ENCODE assay signal across 8 cellular contexts in genomic region chr9:112086627-112087026, GRCh38.
DNase-seq lines count a peak whose midpoint lies in the region; ATAC-seq and TF ChIP-seq lines count a peak whose summit lies in the region.

No MANE protein-coding gene starts in this region.

- no peak for TF ChIP-seq POLR2A in heart left ventricle (IDR thresholded peaks at IDR 0.05)
- no peak for TF ChIP-seq POLR2A in tibial nerve (IDR thresholded peaks at IDR 0.05)
- no peak for TF ChIP-seq POLR2A in GM18505 (IDR thresholded peaks at IDR 0.05; ENCODE audit: borderline replicate concordance, extremely low read depth, insufficient read depth, insufficient read length)

- H3K4me3 ChIP-seq in heart left ventricle = no peak overlapping the region
- no peak overlapping the region for H3K4me3 ChIP-seq in tibial nerve

- TF ChIP-seq CTCF in heart left ventricle (IDR thresholded peaks at IDR 0.05) = peak in 11 of 12 donors; percentile 37 to 70 (median 64)
- peak in 4 of 5 experiments; percentile 28 to 41 (median 34) for TF ChIP-seq CTCF in tibial nerve (IDR thresholded peaks at IDR 0.05)

- intact Hi-C loops in heart left ventricle (cut with DNase I) (loop anchor here in 6 of 10 donors (2.0 to 10.0 kb wide), 3 partner anchors 274 to 618 kb away; no protein-coding TSS in a partner anchor), Right ventricle myocardium inferior (cut with DNase I) (no loop called here), posterior cingulate gyrus (cut with DNase I) (loop anchor here (2.0 kb wide), 1 partner anchor 274 kb away; no protein-coding TSS in a partner anchor)

- H3K4me1 ChIP-seq in heart left ventricle (peaks cover 0 to 1% (median 0%) of the 10 kb centered on the region in 12 donors), tibial nerve (no peaks in the 10 kb centered on the region)

- WGBS in heart left ventricle, 4 donors = 74 to 86% (median 77%) methylated on average over 2 of the region's 2 CpGs
- 59 to 60% methylated on average over 2 of the region's 2 CpGs for WGBS in tibial nerve, 2 donors

- H3K36me3 ChIP-seq in heart left ventricle (peaks cover 0 to 17% (median 0%) of the 10 kb centered on the region in 9 donors), tibial nerve (no peaks in the 10 kb centered on the region)

- ATAC-seq in heart left ventricle = no peak
- ATAC-seq in Right ventricle myocardium inferior = no peak
- no peak for ATAC-seq in GM18505 (IDR thresholded peaks at IDR 0.05; ENCODE audit: unreplicated experiment)
- ATAC-seq in GM18861 (IDR thresholded peaks at IDR 0.05; ENCODE audit: unreplicated experiment) = no peak

- no peaks in the 10 kb centered on the region for H3K27me3 ChIP-seq in heart left ventricle
- H3K27me3 ChIP-seq in tibial nerve = no peaks in the 10 kb centered on the region

- peaks cover 0 to 4% (median 0%) of the 10 kb centered on the region in 12 donors for H3K9me3 ChIP-seq in heart left ventricle
- no peaks in the 10 kb centered on the region for H3K9me3 ChIP-seq in tibial nerve

- DNase-seq in heart left ventricle = no peak
- no peak for DNase-seq in Right ventricle myocardium inferior (ENCODE audit: missing footprints)
- DNase-seq in OCI-M1 (lab: John Stamatoyannopoulos, UW) = peak; percentile 45
- DNase-seq in fibroblast of gingiva (ENCODE audit: low read depth) = peak; percentile 21
- DNase-seq in tibial nerve (ENCODE audit: low spot score in 2 of 2) = no peak
- DNase-seq in posterior cingulate gyrus = no peak

- TF ChIP-seq EP300 in tibial nerve (IDR thresholded peaks at IDR 0.05) = no peak

- H3K27ac ChIP-seq in heart left ventricle = no peak overlapping the region
- no peak overlapping the region for H3K27ac ChIP-seq in tibial nerve

Comparison
In these comparisons a context has a peak if more than half of its experiments do, and no peak if none do; other contexts are left out.
1. DNase-seq: peak in OCI-M1 (single experiment) and fibroblast of gingiva (single experiment); none in heart left ventricle (0 of 5), Right ventricle myocardium inferior (single experiment), tibial nerve (0 of 2) and posterior cingulate gyrus (0 of 10).